In the genomic region with DNA sequence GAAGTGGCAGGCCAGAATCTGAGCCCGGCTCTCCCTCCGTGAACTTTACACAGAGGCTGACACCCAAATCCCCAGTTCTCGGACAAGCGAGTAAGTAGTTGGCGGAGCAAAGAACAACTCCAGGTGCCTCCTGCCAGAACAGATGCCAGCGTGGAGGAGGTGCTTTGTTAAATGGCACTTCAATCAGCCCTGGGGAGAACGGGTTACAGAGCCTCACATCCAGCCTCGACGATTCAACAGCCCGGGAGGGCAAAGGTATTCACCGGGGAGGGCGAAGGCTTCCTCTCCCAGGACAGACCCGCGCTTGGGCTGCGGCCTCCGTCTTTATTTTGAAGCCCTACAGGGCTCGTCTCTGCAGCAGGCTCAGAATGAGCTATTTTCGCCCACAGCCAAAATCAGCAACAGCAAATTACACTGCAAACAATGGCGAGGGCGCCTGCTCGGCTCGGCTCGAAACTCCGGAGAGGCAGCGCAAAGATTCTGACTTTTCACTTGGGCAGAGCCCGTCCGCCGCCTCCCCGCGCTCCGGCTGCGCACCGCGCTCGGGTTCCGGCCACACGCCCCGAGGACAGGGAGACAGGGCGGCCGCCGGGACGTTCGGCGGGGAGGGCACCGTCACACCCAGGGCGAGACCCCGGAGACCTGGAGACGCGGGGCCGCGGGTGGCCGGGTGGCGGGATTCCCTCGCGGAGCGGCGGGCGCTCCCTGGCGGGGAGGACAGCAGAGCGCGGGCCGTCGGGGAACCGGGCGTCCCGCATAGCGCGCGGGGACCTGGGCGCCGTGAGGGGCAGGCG, we compare ENCODE assay signal across 1 cellular context.
TF ChIP-seq lines count a peak whose summit lies in the region.

No MANE protein-coding gene starts in this region.

TF ChIP-seq in endothelial cell of umbilical vein, 7 proteins besides CTCF, POLR2A, EP300 and RAD21 (continued from another document):
- TF ChIP-seq EZH2 (IDR thresholded peaks at IDR 0.05; ENCODE audit: borderline replicate concordance, low read depth, low read length, severe bottlenecking) = no peak
